Comparison of ENCODE assay signal across 3 cellular contexts in genomic region chr18:77501266-77501665, GRCh38.
"Had no signal": no experiment of that assay in that cellular context is flagged by ENCODE, and none has a peak within 500 bp of the region (broad histone marks: within the 10 kb centered on the region; RNA-seq: fewer than 3 reads in every experiment).

No MANE protein-coding gene starts in this region.

- ATAC-seq: GM12878 had no signal

- H3K4me3 ChIP-seq: GM12878 had no signal

- DNase-seq: GDM1, GF-D8 had no signal
